In genomic region chr1:203628997-203629508, GRCh38 we compare ENCODE assay signal across 8 cellular contexts. TPM values are rescaled to one million over a fixed set of nuclear protein-coding genes. Genes with fewer than 3 reads are reported as not detected.
DNase-seq lines count a peak whose midpoint lies in the region; ATAC-seq, FAIRE-seq and TF ChIP-seq lines count a peak whose summit lies in the region.

No MANE protein-coding gene starts in this region.

- WGBS in HepG2 (ENCODE audit: low lambda C conversion rate), result 50% methylated on average over 19 of the region's 24 CpGs
- under 1% methylated on average over 24 of the region's 24 CpGs for WGBS in thymus

- peak overlapping the region; percentile 67 for H3K4me2 ChIP-seq in HepG2 (ENCODE audit: low read depth, low read length)

- no peak for FAIRE-seq in HepG2 (lab: Jason Lieb, UNC)

- H3K4me3 Mint-ChIP-seq in activated naive CD4-positive, alpha-beta T cell treated with anti-CD3 and anti-CD28 coated beads, Interleukin-2, amount 50 U/mL, for 24 hours, result peak overlapping the region; percentile 95

- DNase-seq in activated naive CD4-positive, alpha-beta T cell (lab: John Stamatoyannopoulos, UW), result no peak
- no peak for DNase-seq in HepG2 (ENCODE audit: low spot score)
- DNase-seq in superior temporal gyrus (ENCODE audit: extremely low spot score), result no peak

- H3K9ac ChIP-seq in HepG2 (ENCODE audit: insufficient read depth, low read depth, low read length), result no peak overlapping the region

- peak overlapping the region; percentile 61 for H3K27ac Mint-ChIP-seq in activated naive CD4-positive, alpha-beta T cell treated with anti-CD3 and anti-CD28 coated beads, Interleukin-2, amount 50 U/mL, for 24 hours

- peaks cover 10 to 40% of the 10 kb centered on the region in 2 experiments; a peak in 4 of 5 replicates for H3K27me3 ChIP-seq in HepG2 (ENCODE audit: control insufficient read depth in 1 of 2, insufficient read depth in 2 of 2, low read length in 2 of 2)
- no peaks in the 10 kb centered on the region for H3K27me3 ChIP-seq in thymus (ENCODE audit: control insufficient read depth, insufficient read depth)

- H3K9me3 Mint-ChIP-seq in activated naive CD4-positive, alpha-beta T cell treated with anti-CD3 and anti-CD28 coated beads, Interleukin-2, amount 50 U/mL, for 24 hours, result no peaks in the 10 kb centered on the region

- H2AFZ ChIP-seq in HepG2 (ENCODE audit: low read length), result no peak overlapping the region

- POLR2A ChIA-PET in HepG2 (lab: Yijun Ruan, JAX), result no interaction called here

- BruUV-seq in HepG2 (replicated peaks; lab: Mats Ljungman, UMichigan), result no TSS peak

- H4K20me1 ChIP-seq in HepG2 (ENCODE audit: insufficient read depth, low read length), result no peaks in the 10 kb centered on the region

- TF ChIP-seq EP300 in HepG2 (IDR thresholded peaks at IDR 0.05; ENCODE audit: low read depth in 2 of 2, low read length in 2 of 2), result no peak
- no peak for TF ChIP-seq EP300 in HepG2 (CRISPR knock-in tag; IDR thresholded peaks at IDR 0.05; ENCODE audit: borderline replicate concordance)

- H3K36me3 Mint-ChIP-seq in activated naive CD4-positive, alpha-beta T cell treated with anti-CD3 and anti-CD28 coated beads, Interleukin-2, amount 50 U/mL, for 24 hours, result peaks cover 1% of the 10 kb centered on the region

- H3K36me3 ChIP-seq in HepG2 (replicated peaks in 1 of 2; ENCODE audit: control insufficient read depth in 1 of 2, insufficient read depth in 2 of 2, low read length in 2 of 2) (no peaks in the 10 kb centered on the region), thymus (ENCODE audit: control insufficient read depth, insufficient read depth) (peaks cover 4% of the 10 kb centered on the region)

- CTCF ChIA-PET in HepG2 (lab: Yijun Ruan, JAX; ENCODE audit: low intra/inter-chr PET ratio, low total read pairs), result no interaction called here

- no peak for TF ChIP-seq CTCF in HepG2 (CRISPR knock-in tag; IDR thresholded peaks at IDR 0.05)

- intact Hi-C loops in HepG2 (cut with micrococcal nuclease; ENCODE audit: unreplicated experiment), result no loop called here

- peaks cover 23% of the 10 kb centered on the region for H3K4me1 ChIP-seq in HepG2 (ENCODE audit: insufficient read depth, low read length)
- peaks cover 23% of the 10 kb centered on the region for H3K4me1 ChIP-seq in thymus (ENCODE audit: control insufficient read depth, insufficient read depth, low read length)

- no peaks in the 10 kb centered on the region for H3K79me2 ChIP-seq in HepG2 (ENCODE audit: insufficient read depth, low read length)

- no peak for TF ChIP-seq RAD21 in HepG2 (CRISPR knock-in tag; IDR thresholded peaks at IDR 0.05)

- in situ Hi-C loops in HepG2 (cut with HindIII; ENCODE audit: extremely low pct_ligation_motif_present, low pct_unique_long_range_greater_than_20kb), result no loop called here

- peak overlapping the region in 2 of 3 experiments; percentile 16 to 61; a peak in 3 of 6 replicates for H3K4me3 ChIP-seq in HepG2 (replicated peaks in 1 of 3; ENCODE audit: insufficient read depth in 1 of 3, low read depth in 2 of 3, low read length in 3 of 3)
- H3K4me3 ChIP-seq in thymus (ENCODE audit: low read length), result peak overlapping the region; percentile 78

- peak overlapping the region; percentile 59 for H3K27ac ChIP-seq in angular gyrus (ENCODE audit: low read depth, low read length)
- H3K27ac ChIP-seq in HepG2 (ENCODE audit: extremely low read length, insufficient read depth, low read length), result no peak overlapping the region
- H3K27ac ChIP-seq in thymus (ENCODE audit: low read depth), result peak overlapping the region; percentile 78

- H3K27me3 Mint-ChIP-seq in activated naive CD4-positive, alpha-beta T cell treated with anti-CD3 and anti-CD28 coated beads, Interleukin-2, amount 50 U/mL, for 24 hours, result no peaks in the 10 kb centered on the region

- TF ChIP-seq POLR2A in HepG2 (IDR thresholded peaks at IDR 0.05; ENCODE audit: insufficient read depth in 1 of 2, low read depth in 2 of 2, low read length in 2 of 2), result no peak

- ATAC-seq in HepG2, result no peak
- no peak for ATAC-seq in GM18520 (IDR thresholded peaks at IDR 0.05; ENCODE audit: unreplicated experiment)
- no peak for ATAC-seq in HG03439 (IDR thresholded peaks at IDR 0.05; ENCODE audit: unreplicated experiment)

- peaks cover 64% of the 10 kb centered on the region for H3K4me1 Mint-ChIP-seq in activated naive CD4-positive, alpha-beta T cell treated with anti-CD3 and anti-CD28 coated beads, Interleukin-2, amount 50 U/mL, for 24 hours

- H3K9me3 ChIP-seq in HepG2 (ENCODE audit: low read length), result no peaks in the 10 kb centered on the region
- no peaks in the 10 kb centered on the region for H3K9me3 ChIP-seq in thymus (ENCODE audit: control insufficient read depth)

TF ChIP-seq in HepG2, 621 proteins besides CTCF, POLR2A, EP300 and RAD21 (continues in another document):
- TF ChIP-seq ZMYM4 (CRISPR knock-in tag; IDR thresholded peaks at IDR 0.05) (no peak), CSRNP1 (CRISPR knock-in tag; IDR thresholded peaks at IDR 0.05) (no peak), ZBTB37 (CRISPR knock-in tag; IDR thresholded peaks at IDR 0.05) (no peak)

RNA-seq across cellular contexts. Expression of gene ATP2B4, which starts 2.4 kb away (rescaled TPM):
- 6.2 and 12.4 TPM in 2 replicates for total RNA-seq in HepG2 (2016; rRNA removed; fragmentation: Illumina TruSeq; extraction: Trizol)
- total RNA-seq in HepG2 (2016; cell fraction: cytosol; rRNA removed; fragmentation: Illumina TruSeq; extraction: Trizol; ENCODE audit: low read depth), result 1.7 TPM in 2 replicates
- total RNA-seq in HepG2 (2016; cell fraction: insoluble cytoplasmic fraction; rRNA removed; fragmentation: Illumina TruSeq; extraction: Trizol), result 6.9 and 11.1 TPM in 2 replicates
- total RNA-seq in HepG2 (2016; cell fraction: membrane; rRNA removed; fragmentation: Illumina TruSeq; extraction: Trizol), result 3.0 and 3.9 TPM in 2 replicates
- 19.3 and 20.7 TPM in 2 replicates for total RNA-seq in HepG2 (2016; cell fraction: nucleus; rRNA removed; fragmentation: Illumina TruSeq; extraction: Trizol)
- 9.0 and 9.9 TPM in 2 replicates for polyA plus RNA-seq in HepG2 (2011; rRNA removed)
- 5.2 and 7.5 TPM in 2 replicates for polyA plus RNA-seq in HepG2 (2011; cell fraction: cytosol; rRNA removed)
- 12.2 and 12.9 TPM in 2 replicates for polyA plus RNA-seq in HepG2 (2011; cell fraction: nucleus; rRNA removed)
- polyA plus RNA-seq in HepG2 (2012), result 6.8 and 9.0 TPM in 2 replicates
- 0.69 and 0.76 TPM in 2 replicates for polyA plus RNA-seq in HepG2 (2016; cell fraction: cytosol; fragmentation: Illumina TruSeq; extraction: Trizol; ENCODE audit: low read depth)
- polyA plus RNA-seq in HepG2 (2016; cell fraction: insoluble cytoplasmic fraction; fragmentation: Illumina TruSeq; extraction: Trizol; ENCODE audit: low read depth), result 3.5 and 4.1 TPM in 2 replicates
- 1.8 and 2.0 TPM in 2 replicates for polyA plus RNA-seq in HepG2 (2016; cell fraction: membrane; fragmentation: Illumina TruSeq; extraction: Trizol; ENCODE audit: low read depth)
- 17.9 and 18.5 TPM in 2 replicates for polyA plus RNA-seq in HepG2 (2016; cell fraction: nucleus; fragmentation: Illumina TruSeq; extraction: Trizol; ENCODE audit: insufficient read depth, low read depth)
- polyA minus RNA-seq in HepG2 (2011; rRNA and poly(A)+ RNA removed; ENCODE audit: low replicate concordance), result 32.7 and 131 TPM in 2 replicates
- 14.0 and 16.7 TPM in 2 replicates for polyA minus RNA-seq in HepG2 (2011; cell fraction: cytosol; rRNA and poly(A)+ RNA removed)
- 14.4 and 22.9 TPM in 2 replicates for polyA minus RNA-seq in HepG2 (2011; cell fraction: nucleus; rRNA and poly(A)+ RNA removed)
- polyA plus RNA-seq in thymus, result 35.5 TPM
